8 cellular contexts compared by ENCODE assay signal in the genomic region with DNA sequence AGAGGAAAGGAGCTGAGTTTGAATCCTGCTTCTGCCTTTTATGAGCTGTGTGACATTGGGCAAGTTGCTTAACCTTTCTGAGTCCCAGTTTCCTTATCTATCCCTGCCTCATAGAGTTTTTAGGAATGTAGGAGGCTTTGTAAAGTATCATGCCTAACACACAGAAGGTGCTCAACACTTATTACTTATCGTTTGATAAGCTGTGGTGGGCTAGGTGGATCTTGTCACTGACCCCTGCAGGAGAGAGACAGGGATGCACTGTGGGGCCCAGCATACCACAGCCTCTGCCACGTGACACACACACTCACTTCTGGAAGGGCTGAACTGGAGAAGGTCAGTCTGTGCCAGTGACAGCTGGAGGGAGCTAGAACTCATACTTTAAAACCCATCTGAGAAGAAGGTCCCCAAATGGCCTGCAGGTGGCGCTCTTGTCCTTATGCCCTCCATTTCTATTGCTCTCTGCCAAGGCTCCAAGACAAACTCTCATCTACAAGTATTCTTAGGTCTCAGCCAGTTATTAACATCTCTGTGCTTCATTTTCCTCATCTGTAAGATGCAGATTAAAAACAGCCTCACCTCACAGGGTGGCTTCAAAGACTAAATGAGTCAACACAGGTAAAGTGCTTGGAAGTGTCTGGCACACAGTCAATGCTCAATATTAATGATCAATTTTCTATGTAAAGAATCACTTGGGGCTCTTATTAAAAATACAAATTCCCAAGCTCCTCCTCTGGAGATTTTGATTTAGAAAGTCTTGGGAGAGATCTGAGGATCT. TPM values are rescaled to one million over a fixed set of nuclear protein-coding genes. Genes with fewer than 3 reads are reported as not detected.
A peak's percentile ranks its signal among the peaks of the same experiment; 100 is the strongest.
DNase-seq lines count a peak whose midpoint lies in the region; ATAC-seq and TF ChIP-seq lines count a peak whose summit lies in the region.

No MANE protein-coding gene starts in this region.

- peaks cover 0 to 3% (median 0%) of the 10 kb centered on the region in 5 experiments for H3K9me3 Mint-ChIP-seq in brain

- peaks cover 23% of the 10 kb centered on the region for H3K4me1 Mint-ChIP-seq in brain

- peak overlapping the region in 1 of 5 experiments; percentile 9 for H3K27ac Mint-ChIP-seq in brain

- H3K27me3 Mint-ChIP-seq in brain: peaks cover 4% of the 10 kb centered on the region

- H3K27ac ChIP-seq in 22Rv1: no peak overlapping the region

- peak; percentile 92 for ATAC-seq in HG02759 (IDR thresholded peaks at IDR 0.05; ENCODE audit: unreplicated experiment)

- DNase-seq in NCI-H1105 treated with DMSO at 0.1 percent for 48 hours (lab: John Stamatoyannopoulos, UW) (peak; percentile 72), T-helper 1 cell (peak in 3 of 5 donors; percentile 11 to 56 (median 28)), islet precursor cell (peak; percentile 96)
- peak; percentile 36 to 38 for DNase-seq in stimulated activated CD4-positive, alpha-beta T cell treated with anti-CD3 and anti-CD28 coated beads, Interleukin-15, amount 100 ng/mL, for 48 hours (ENCODE audit: low read depth in 2 of 2)

- H3K36me3 Mint-ChIP-seq in brain: no peaks in the 10 kb centered on the region

- H3K4me3 Mint-ChIP-seq in brain: no peak overlapping the region

- TF ChIP-seq CTCF in 22Rv1 (IDR thresholded peaks at IDR 0.05) (peak; percentile 91), GM12874 (IDR thresholded peaks at IDR 0.05; ENCODE audit: insufficient read depth, low read depth, low read length) (peak; percentile 85), brain (conservative IDR thresholded peaks at IDR 0.05) (peak; percentile 63 to 76)

RNA-seq across cellular contexts. Expression of a gene that starts 57.5 kb away (rescaled TPM):
- polyA plus RNA-seq in brain (ENCODE audit: insufficient read depth, low read depth, low replicate concordance): 24.5 TPM

Comparison
In these comparisons a context has a peak if more than half of its experiments do, and no peak if none do; other contexts are left out.
1. DNase-seq: peak in every context shown above with its lines; median percentile 96 in islet precursor cell; 72 in NCI-H1105 treated with DMSO at 0.1 percent for 48 hours; 37 in stimulated activated CD4-positive, alpha-beta T cell treated with anti-CD3 and anti-CD28 coated beads, Interleukin-15, amount 100 ng/mL, for 48 hours; 28 in T-helper 1 cell.